15 cellular contexts compared by ENCODE assay signal in genomic region chr11:61766353-61766841, GRCh38. TPM values are rescaled to one million over a fixed set of nuclear protein-coding genes. Genes with fewer than 3 reads are reported as not detected.
DNase-seq lines count a peak whose midpoint lies in the region; ATAC-seq and TF ChIP-seq lines count a peak whose summit lies in the region.
"Had no signal": no experiment of that assay in that cellular context is flagged by ENCODE, and none has a peak within 500 bp of the region (broad histone marks: within the 10 kb centered on the region; RNA-seq: fewer than 3 reads in every experiment).

No MANE protein-coding gene starts in this region.

- H3K27ac ChIP-seq in brain microvascular endothelial cell, result no peak overlapping the region
- peak overlapping the region; percentile 50 to 68 (median 60) for H3K27ac ChIP-seq in right lobe of liver
- peak overlapping the region in 3 of 4 donors; percentile 30 to 57 (median 34) for H3K27ac ChIP-seq in upper lobe of left lung
- H3K27ac ChIP-seq: VCaP had no signal

- ATAC-seq in right lobe of liver (peak; percentile 38 to 87 (median 72)), upper lobe of left lung (ENCODE audit: low FRiP score in 2 of 2) (no peak), HG02981 (IDR thresholded peaks at IDR 0.05; ENCODE audit: unreplicated experiment) (no peak)
- ATAC-seq in activated CD4-positive, CD25-positive, alpha-beta regulatory T cell treated with anti-CD3 and anti-CD28 coated beads, Interleukin-2, amount 50 U/mL, for 24 hours, result no peak
- ATAC-seq: body of pancreas; stimulated activated naive B cell treated with anti-CD40 and anti-IgM and Interleukin-4, amounts not matched to agents 10 μg/mL and 1 μg/mL and 100 μg/mL, for 72 hours had no signal

- peaks cover 67% of the 10 kb centered on the region for H3K4me1 ChIP-seq in NT2/D1 (ENCODE audit: insufficient read depth, insufficient read length)
- H3K4me1 ChIP-seq in right lobe of liver, result peaks cover 0 to 31% (median 6%) of the 10 kb centered on the region in 4 donors
- peaks cover 0 to 5% (median 1%) of the 10 kb centered on the region in 4 donors for H3K4me1 ChIP-seq in upper lobe of left lung

- DNase-seq in NT2/D1 (ENCODE audit: low read depth, low spot score) (no peak), brain microvascular endothelial cell (peak; percentile 44), right lobe of liver (peak; percentile 70 to 82 (median 79)), upper lobe of left lung (peak in 1 of 2 donors; percentile 30), NCI-H82 treated with DMSO at 0.1 percent for 48 hours (lab: John Stamatoyannopoulos, UW; ENCODE audit: unreplicated experiment) (no peak)
- DNase-seq: activated gamma-delta T cell; CD4-positive, alpha-beta memory T cell; NCI-H1436 treated with DMSO at 0.1 percent for 48 hours; NCI-H446; stimulated activated naive B cell treated with anti-CD40 and anti-IgM and Interleukin-4, amounts not matched to agents 10 μg/mL and 1 μg/mL and 100 μg/mL, for 72 hours had no signal

- TF ChIP-seq POLR2A in right lobe of liver (IDR thresholded peaks at IDR 0.05) (peak; percentile 56), upper lobe of left lung (IDR thresholded peaks at IDR 0.05) (no peak)

- H3K36me3 ChIP-seq in NT2/D1 (ENCODE audit: insufficient read depth, insufficient read length, low read length), result peaks cover 24% of the 10 kb centered on the region
- H3K36me3 ChIP-seq in brain microvascular endothelial cell (replicated peaks), result no peaks in the 10 kb centered on the region
- no peaks in the 10 kb centered on the region for H3K36me3 ChIP-seq in right lobe of liver
- H3K36me3 ChIP-seq in upper lobe of left lung, result no peaks in the 10 kb centered on the region

- H3K9ac ChIP-seq in NT2/D1 (ENCODE audit: insufficient read length, low read depth), result peak overlapping the region; percentile 6

- WGBS in right lobe of liver (ENCODE audit: insufficient coverage, low coverage, low lambda C conversion rate, missing lambda C conversion rate), result 20% methylated on average over 1 of the region's 13 CpGs
- WGBS in upper lobe of left lung, 2 donors, result 71 to 72% methylated on average over 11 to 12 of the region's 13 CpGs

- TF ChIP-seq CTCF in brain microvascular endothelial cell (IDR thresholded peaks at IDR 0.05; ENCODE audit: low read depth, low read length, missing control alignments), result no peak
- TF ChIP-seq CTCF in right lobe of liver (IDR thresholded peaks at IDR 0.05), result no peak
- TF ChIP-seq CTCF in upper lobe of left lung (IDR thresholded peaks at IDR 0.05), result no peak

- no peak for TF ChIP-seq EP300 in upper lobe of left lung (IDR thresholded peaks at IDR 0.05)

- intact Hi-C loops in right lobe of liver (cut with DNase I), result no loop called here

- H3K9me3 ChIP-seq in NT2/D1 (ENCODE audit: insufficient read depth, low read length) (no peaks in the 10 kb centered on the region), right lobe of liver (no peaks in the 10 kb centered on the region), upper lobe of left lung (no peaks in the 10 kb centered on the region)
- H3K9me3 ChIP-seq: body of pancreas had no signal

- H3K4me3 ChIP-seq in NT2/D1 (ENCODE audit: insufficient read length, low read depth) (no peak overlapping the region), brain microvascular endothelial cell (ENCODE audit: low read depth, low read length) (no peak overlapping the region), right lobe of liver (no peak overlapping the region), upper lobe of left lung (no peak overlapping the region)
- H3K4me3 ChIP-seq: body of pancreas had no signal

- H3K27me3 ChIP-seq in NT2/D1 (ENCODE audit: insufficient read depth, insufficient read length) (no peaks in the 10 kb centered on the region), brain microvascular endothelial cell (replicated peaks) (no peaks in the 10 kb centered on the region), right lobe of liver (no peaks in the 10 kb centered on the region), upper lobe of left lung (no peaks in the 10 kb centered on the region)
- H3K27me3 ChIP-seq: body of pancreas had no signal

- in situ Hi-C loops in brain microvascular endothelial cell (cut with HindIII; ENCODE audit: low pct_ligation_motif_present, low sequenced_read_pairs), result no loop called here

RNA-seq across cellular contexts. Expression of gene MYRF, which starts 14.0 kb away (rescaled TPM):
- total RNA-seq in right lobe of liver (10 to 100 TPM in 5 of 6 experiments, 1 to 10 TPM in 1; 7.6 to 16.4 (median 11.6) TPM), upper lobe of left lung (100 to 1,000 TPM in 1 of 6 donors, 10 to 100 TPM in 5; 32.5 to 147 (median 50.7) TPM)
- total RNA-seq: skeletal muscle tissue had no signal

RNA-seq across cellular contexts. Expression of gene TMEM258, which starts 26.0 kb away (rescaled TPM):
- total RNA-seq in right lobe of liver (10 to 100 TPM; 31.6 to 74.5 (median 55.3) TPM), upper lobe of left lung (100 to 1,000 TPM in 1 of 6 donors, 10 to 100 TPM in 4, 1 to 10 TPM in 1; 8.4 to 106 (median 34.9) TPM)

RNA-seq across cellular contexts. Expression of gene FEN1, which starts 26.3 kb away (rescaled TPM):
- total RNA-seq in right lobe of liver (10 to 100 TPM in 2 of 6 experiments, 1 to 10 TPM in 4; 4.0 to 13.3 (median 5.4) TPM), upper lobe of left lung (1 to 10 TPM; 6.0 to 9.1 (median 7.0) TPM)

RNA-seq across cellular contexts. Expression of gene FADS1, which starts 50.4 kb away (rescaled TPM):
- 10 to 100 TPM; 18.3 to 87.6 (median 34.8) TPM for total RNA-seq in right lobe of liver
- 10 to 100 TPM; 38.8 to 63.7 (median 53.2) TPM for total RNA-seq in upper lobe of left lung

Comparison
In these comparisons a context has a peak if more than half of its experiments do, and no peak if none do; other contexts are left out.
1. DNase-seq: peak in brain microvascular endothelial cell (single experiment) and right lobe of liver (3 of 3); none in NT2/D1 (single experiment) and NCI-H82 treated with DMSO at 0.1 percent for 48 hours (single experiment).
2. ATAC-seq: peak in right lobe of liver (4 of 4); none in upper lobe of left lung (0 of 2), HG02981 (single experiment) and activated CD4-positive, CD25-positive, alpha-beta regulatory T cell treated with anti-CD3 and anti-CD28 coated beads, Interleukin-2, amount 50 U/mL, for 24 hours (0 of 2).